Comparison of ENCODE assay signal across 24 cellular contexts in the genomic region with DNA sequence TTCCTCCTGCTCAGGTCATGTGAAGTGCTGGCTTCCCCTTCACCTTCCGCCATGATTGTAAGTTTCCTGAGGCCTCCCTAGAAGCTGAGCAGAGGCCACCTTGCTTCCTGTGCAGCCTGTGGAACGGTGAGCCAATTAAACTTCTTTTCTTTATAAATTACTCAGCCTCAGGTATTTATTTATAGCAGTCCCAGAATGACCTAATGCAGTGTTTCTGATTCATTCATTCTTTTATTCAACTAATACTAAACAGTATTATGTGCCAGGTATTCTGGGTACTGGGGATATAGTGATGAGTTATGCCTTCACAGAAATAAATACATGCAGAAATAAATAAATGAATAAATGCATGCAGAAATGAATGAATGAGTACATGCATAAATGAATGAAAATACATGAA. TPM values are rescaled to one million over a fixed set of nuclear protein-coding genes. Genes with fewer than 3 reads are reported as not detected.
DNase-seq lines count a peak whose midpoint lies in the region; ATAC-seq, FAIRE-seq and TF ChIP-seq lines count a peak whose summit lies in the region.
"Had no signal": no experiment of that assay in that cellular context is flagged by ENCODE, and none has a peak within 500 bp of the region (broad histone marks: within the 10 kb centered on the region; RNA-seq: fewer than 3 reads in every experiment).

No MANE protein-coding gene starts in this region.

- H3K9me3 Mint-ChIP-seq in activated T-helper 17 cell treated with anti-CD3 and anti-CD28 coated beads, Interleukin-2, amount 50 U/mL, for 72 hours: no peaks in the 10 kb centered on the region
- no peaks in the 10 kb centered on the region for H3K9me3 Mint-ChIP-seq in naive thymus-derived CD4-positive, alpha-beta T cell
- H3K9me3 Mint-ChIP-seq: CD4-positive, alpha-beta T cell; CD8-positive, alpha-beta memory T cell had no signal

- no peak for TF ChIP-seq CTCF in bronchial epithelial cell (IDR thresholded peaks at IDR 0.05; ENCODE audit: insufficient read depth, low read length, severe bottlenecking)

- H3K27me3 ChIP-seq in bronchial epithelial cell (ENCODE audit: control insufficient read depth, insufficient read depth, low read length): no peaks in the 10 kb centered on the region
- H3K27me3 ChIP-seq in naive thymus-derived CD4-positive, alpha-beta T cell (ENCODE audit: control insufficient read depth in 2 of 2, insufficient read depth in 2 of 2, low read length in 2 of 2): no peaks in the 10 kb centered on the region
- H3K27me3 ChIP-seq: BE2C; BLaER1 treated with 17β-estradiol and CSF1 and Interleukin-3, amounts not matched to agents 10 nM and 100 nM had no signal

- DNase-seq in bronchial epithelial cell (ENCODE audit: low read depth): peak; percentile 58
- peak; percentile 69 for DNase-seq in kidney tubule cell (ENCODE audit: low spot score)
- DNase-seq in naive thymus-derived CD4-positive, alpha-beta T cell: no peak
- DNase-seq: AML-193; BE2C; CD4-positive, alpha-beta T cell; CD8-positive, alpha-beta memory T cell; DMS 273 treated with DMSO at 0.1 percent for 48 hours; DMS79; EL; GDM1; GM23248; H7 had no signal

- ATAC-seq in activated T-helper 17 cell treated with anti-CD3 and anti-CD28 coated beads, Interleukin-2, amount 50 U/mL, for 72 hours (replicated peaks): peak; percentile 31
- ATAC-seq in GM18861 (IDR thresholded peaks at IDR 0.05; ENCODE audit: unreplicated experiment): no peak
- no peak for ATAC-seq in naive thymus-derived CD4-positive, alpha-beta T cell
- ATAC-seq in GM21723 (IDR thresholded peaks at IDR 0.05; ENCODE audit: unreplicated experiment): no peak
- ATAC-seq: HCT116 had no signal

- intact Hi-C loops in naive thymus-derived CD4-positive, alpha-beta T cell (cut with micrococcal nuclease): no loop called here

- H3K4me3 ChIP-seq in bronchial epithelial cell (ENCODE audit: low read depth, low read length): no peak overlapping the region
- no peak overlapping the region for H3K4me3 ChIP-seq in naive thymus-derived CD4-positive, alpha-beta T cell (ENCODE audit: low read length)
- H3K4me3 ChIP-seq: BLaER1 treated with 17β-estradiol and CSF1 and Interleukin-3, amounts not matched to agents 10 nM and 100 nM; GM23248 had no signal

- H3K36me3 Mint-ChIP-seq in activated T-helper 17 cell treated with anti-CD3 and anti-CD28 coated beads, Interleukin-2, amount 50 U/mL, for 72 hours (ENCODE audit: low read depth): no peaks in the 10 kb centered on the region
- H3K36me3 Mint-ChIP-seq in naive thymus-derived CD4-positive, alpha-beta T cell: no peaks in the 10 kb centered on the region
- H3K36me3 Mint-ChIP-seq: CD8-positive, alpha-beta memory T cell had no signal

- no peak overlapping the region for H3K27ac ChIP-seq in naive thymus-derived CD4-positive, alpha-beta T cell (ENCODE audit: low read depth, low read length)
- H3K27ac ChIP-seq: BLaER1 treated with 17β-estradiol and CSF1 and Interleukin-3, amounts not matched to agents 10 nM and 100 nM; GM23248 had no signal

- H3K36me3 ChIP-seq in bronchial epithelial cell (ENCODE audit: control insufficient read depth, insufficient read depth, low read length): no peaks in the 10 kb centered on the region
- no peaks in the 10 kb centered on the region for H3K36me3 ChIP-seq in naive thymus-derived CD4-positive, alpha-beta T cell (ENCODE audit: control insufficient read depth in 2 of 3, insufficient read depth in 3 of 3, low read length in 3 of 3)
- H3K36me3 ChIP-seq: BE2C; BLaER1 treated with 17β-estradiol and CSF1 and Interleukin-3, amounts not matched to agents 10 nM and 100 nM had no signal

- H3K27ac Mint-ChIP-seq in activated T-helper 17 cell treated with anti-CD3 and anti-CD28 coated beads, Interleukin-2, amount 50 U/mL, for 72 hours: no peak overlapping the region
- peak overlapping the region in 1 of 9 donors; percentile 16 for H3K27ac Mint-ChIP-seq in naive thymus-derived CD4-positive, alpha-beta T cell
- H3K27ac Mint-ChIP-seq: CD14-positive monocyte; CD4-positive, alpha-beta T cell; CD8-positive, alpha-beta memory T cell had no signal

- no peak overlapping the region for H3K4me3 Mint-ChIP-seq in activated T-helper 17 cell treated with anti-CD3 and anti-CD28 coated beads, Interleukin-2, amount 50 U/mL, for 72 hours
- no peak overlapping the region for H3K4me3 Mint-ChIP-seq in naive thymus-derived CD4-positive, alpha-beta T cell
- H3K4me3 Mint-ChIP-seq: CD4-positive, alpha-beta T cell; CD8-positive, alpha-beta memory T cell had no signal

- H3K4me1 ChIP-seq in naive thymus-derived CD4-positive, alpha-beta T cell (ENCODE audit: control insufficient read depth in 2 of 2, insufficient read depth in 2 of 2, low read length in 2 of 2): no peaks in the 10 kb centered on the region
- H3K4me1 ChIP-seq: BE2C had no signal

- POLR2A ChIA-PET in naive thymus-derived CD4-positive, alpha-beta T cell (lab: Charles Lee): no interaction called here

- no peaks in the 10 kb centered on the region for H3K27me3 Mint-ChIP-seq in activated T-helper 17 cell treated with anti-CD3 and anti-CD28 coated beads, Interleukin-2, amount 50 U/mL, for 72 hours
- H3K27me3 Mint-ChIP-seq in naive thymus-derived CD4-positive, alpha-beta T cell: peaks cover 0 to 12% (median 0%) of the 10 kb centered on the region in 5 donors
- H3K27me3 Mint-ChIP-seq: CD4-positive, alpha-beta T cell had no signal

- FAIRE-seq in bronchial epithelial cell (lab: Jason Lieb, UNC): no peak
- FAIRE-seq: A204.1, D721Med, GM12891, GM18507, H1 had no signal

- no peaks in the 10 kb centered on the region for H3K9me3 ChIP-seq in naive thymus-derived CD4-positive, alpha-beta T cell (ENCODE audit: control insufficient read depth in 2 of 3, low read length in 3 of 3)
- H3K9me3 ChIP-seq: BE2C; BLaER1 treated with 17β-estradiol and CSF1 and Interleukin-3, amounts not matched to agents 10 nM and 100 nM had no signal

- H3K4me1 Mint-ChIP-seq in activated T-helper 17 cell treated with anti-CD3 and anti-CD28 coated beads, Interleukin-2, amount 50 U/mL, for 72 hours: no peaks in the 10 kb centered on the region
- H3K4me1 Mint-ChIP-seq in naive thymus-derived CD4-positive, alpha-beta T cell: peaks cover 0 to 3% (median 0%) of the 10 kb centered on the region in 7 donors
- H3K4me1 Mint-ChIP-seq: CD8-positive, alpha-beta memory T cell had no signal

- CTCF ChIA-PET in naive thymus-derived CD4-positive, alpha-beta T cell (lab: Charles Lee): no interaction called here

RNA-seq across cellular contexts. Expression of a gene that starts 41.9 kb away (rescaled TPM):
- total RNA-seq in activated T-helper 17 cell treated with anti-CD3 and anti-CD28 coated beads, Interleukin-2, amount 50 U/mL, for 72 hours: 100 to 1,000 TPM; 145 to 194 TPM
- total RNA-seq in bronchial epithelial cell: 37.6 and 47.2 TPM in 2 replicates
- total RNA-seq in naive thymus-derived CD4-positive, alpha-beta T cell: 100 to 1,000 TPM in 4 of 5 experiments, 10 to 100 TPM in 1; 97.3 to 138 (median 126) TPM
- 10 to 100 TPM; 41.9 to 50.1 TPM for polyA plus RNA-seq in naive thymus-derived CD4-positive, alpha-beta T cell

Comparison
In these comparisons a context has a peak if more than half of its experiments do, and no peak if none do; other contexts are left out.
1. DNase-seq: peak in bronchial epithelial cell (single experiment) and kidney tubule cell (single experiment); none in naive thymus-derived CD4-positive, alpha-beta T cell (0 of 9).